Comparison of ENCODE assay signal across 1 cellular context in the genomic region with DNA sequence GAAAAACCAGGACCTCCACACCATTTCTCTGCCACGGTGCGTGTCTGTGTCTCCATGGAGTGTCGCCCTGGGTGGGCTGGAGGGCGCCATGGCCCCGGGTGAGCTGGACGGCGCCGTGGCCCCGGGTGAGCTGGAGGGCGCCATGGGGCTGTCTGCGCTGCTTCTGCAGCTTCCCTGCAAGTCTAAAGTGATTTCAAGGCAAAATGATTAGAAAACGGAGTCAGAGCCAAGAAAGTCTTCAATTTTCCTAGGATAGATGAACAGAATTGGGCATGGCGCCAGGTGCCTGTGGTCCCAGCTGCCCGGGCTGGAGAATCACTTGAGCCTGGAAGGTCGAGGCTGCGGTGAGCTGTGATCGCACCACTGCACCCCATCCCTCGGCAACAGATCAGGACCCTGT.
TF ChIP-seq lines count a peak whose summit lies in the region.

No MANE protein-coding gene starts in this region.

TF ChIP-seq in IMR-90, 13 proteins besides CTCF, POLR2A, EP300 and RAD21:
- TF ChIP-seq, protein P1, sequence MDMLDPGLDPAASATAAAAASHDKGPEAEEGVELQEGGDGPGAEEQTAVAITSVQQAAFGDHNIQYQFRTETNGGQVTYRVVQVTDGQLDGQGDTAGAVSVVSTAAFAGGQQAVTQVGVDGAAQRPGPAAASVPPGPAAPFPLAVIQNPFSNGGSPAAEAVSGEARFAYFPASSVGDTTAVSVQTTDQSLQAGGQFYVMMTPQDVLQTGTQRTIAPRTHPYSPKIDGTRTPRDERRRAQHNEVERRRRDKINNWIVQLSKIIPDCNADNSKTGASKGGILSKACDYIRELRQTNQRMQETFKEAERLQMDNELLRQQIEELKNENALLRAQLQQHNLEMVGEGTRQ (IDR thresholded peaks at IDR 0.05; ENCODE audit: low read depth, low read length), result no peak
- TF ChIP-seq CHD1 (IDR thresholded peaks at IDR 0.05; ENCODE audit: low read depth, low read length), result no peak
- TF ChIP-seq BHLHE40 (IDR thresholded peaks at IDR 0.05; ENCODE audit: low read depth, low read length), result no peak
- no peak for TF ChIP-seq MAZ (IDR thresholded peaks at IDR 0.05; ENCODE audit: borderline replicate concordance, low read depth, low read length)
- no peak for TF ChIP-seq RCOR1 (IDR thresholded peaks at IDR 0.05; ENCODE audit: insufficient replicate concordance, low read length)
- no peak for TF ChIP-seq CEBPB (IDR thresholded peaks at IDR 0.05; ENCODE audit: low read depth, low read length)
- no peak for TF ChIP-seq NFE2L2 (IDR thresholded peaks at IDR 0.05; ENCODE audit: low read depth, low read length)
- no peak for TF ChIP-seq RFX5 (IDR thresholded peaks at IDR 0.05; ENCODE audit: low read depth, low read length)
- TF ChIP-seq FOS (IDR thresholded peaks at IDR 0.05; ENCODE audit: low read depth, low read length), result no peak
